Comparison of ENCODE assay signal across 8 cellular contexts in genomic region chr5:36242534-36243144, GRCh38. TPM values are rescaled to one million over a fixed set of nuclear protein-coding genes. Genes with fewer than 3 reads are reported as not detected.
DNase-seq lines count a peak whose midpoint lies in the region; ATAC-seq and TF ChIP-seq lines count a peak whose summit lies in the region.

No MANE protein-coding gene starts in this region.

- peaks cover 0 to 22% (median 0%) of the 10 kb centered on the region in 4 donors for H3K4me1 ChIP-seq in Peyer's patch
- peaks cover 24 to 35% of the 10 kb centered on the region in 2 donors for H3K4me1 ChIP-seq in muscle layer of duodenum (ENCODE audit: control insufficient read depth in 1 of 2, insufficient read depth in 2 of 2, low read length in 2 of 2)
- H3K4me1 ChIP-seq in vagina = peaks cover 40% of the 10 kb centered on the region

- H3K27ac ChIP-seq in Peyer's patch (peak overlapping the region; percentile 94 to 97 (median 96)), muscle layer of duodenum (ENCODE audit: low read length) (peak overlapping the region; percentile 84), vagina (peak overlapping the region; percentile 98)

- TF ChIP-seq CTCF in Peyer's patch (IDR thresholded peaks at IDR 0.05) = no peak
- no peak for TF ChIP-seq CTCF in vagina (IDR thresholded peaks at IDR 0.05)

- H3K4me3 ChIP-seq in GM08714 (ENCODE audit: low read length) (peak overlapping the region; percentile 84; the same call in 1 of the 2 replicates), Peyer's patch (peak overlapping the region; percentile 74 to 94 (median 86)), muscle layer of duodenum (ENCODE audit: low read depth in 1 of 2, low read length in 2 of 2) (peak overlapping the region; percentile 67 to 90), vagina (peak overlapping the region; percentile 94 to 97)

- TF ChIP-seq POLR2A in Peyer's patch (IDR thresholded peaks at IDR 0.05) (no peak), vagina (IDR thresholded peaks at IDR 0.05) (no peak)

- DNase-seq in Peyer's patch (peak in 1 of 3 donors; percentile 51), dermis blood vessel endothelial cell (peak; percentile 41), vagina (ENCODE audit: extremely low spot score in 2 of 2) (peak in 1 of 2 donors; percentile 87), NCI-H1417 treated with DMSO at 0.1 percent for 48 hours (lab: John Stamatoyannopoulos, UW) (no peak), NCI-H226 (no peak)

- intact Hi-C loops in vagina (cut with DNase I) = loop anchor here (5.0 kb wide), 1 partner anchor 60 kb away; the partner anchor contains the start of gene RANBP3L

- H3K9me3 ChIP-seq in Peyer's patch = no peaks in the 10 kb centered on the region
- no peaks in the 10 kb centered on the region for H3K9me3 ChIP-seq in muscle layer of duodenum (ENCODE audit: control insufficient read depth in 1 of 2, low read length in 2 of 2)
- no peaks in the 10 kb centered on the region for H3K9me3 ChIP-seq in vagina

- ATAC-seq in HG03342 (IDR thresholded peaks at IDR 0.05; ENCODE audit: unreplicated experiment) = no peak

- H3K27me3 ChIP-seq in Peyer's patch (no peaks in the 10 kb centered on the region), muscle layer of duodenum (ENCODE audit: low read depth, low read length) (no peaks in the 10 kb centered on the region), vagina (no peaks in the 10 kb centered on the region)

- H3K36me3 ChIP-seq in Peyer's patch (no peaks in the 10 kb centered on the region), muscle layer of duodenum (ENCODE audit: control insufficient read depth in 1 of 2, insufficient read depth in 2 of 2, low read length in 2 of 2) (peaks cover 0 to 4% of the 10 kb centered on the region in 2 donors), vagina (no peaks in the 10 kb centered on the region)

RNA-seq across cellular contexts. Expression of gene NADK2, which starts 0.9 kb away (rescaled TPM):
- total RNA-seq in Peyer's patch = 10 to 100 TPM in 3 of 4 donors, 1 to 10 TPM in 1; 5.8 to 30.0 (median 17.4) TPM
- total RNA-seq in dermis blood vessel endothelial cell = 16.3 and 22.5 TPM in 2 replicates
- 9.6 TPM for total RNA-seq in vagina

RNA-seq across cellular contexts. Expression of gene RANBP3L, which starts 59.1 kb away (rescaled TPM):
- total RNA-seq in Peyer's patch = under 1 TPM in 1 of 4 donors, not detected in 3; 0.54 TPM
- total RNA-seq in dermis blood vessel endothelial cell = under 0.01 TPM in 1 of 2 replicates, not detected in the other
- 3.2 TPM for total RNA-seq in vagina
